In genomic region chr17:76722279-76722678, GRCh38 we compare ENCODE assay signal across 31 cellular contexts. TPM values are rescaled to one million over a fixed set of nuclear protein-coding genes. Genes with fewer than 3 reads are reported as not detected.
DNase-seq lines count a peak whose midpoint lies in the region; ATAC-seq lines count a peak whose summit lies in the region.
"Had no signal": no experiment of that assay in that cellular context is flagged by ENCODE, and none has a peak within 500 bp of the region (broad histone marks: within the 10 kb centered on the region; RNA-seq: fewer than 3 reads in every experiment).

No MANE protein-coding gene starts in this region.

- in situ Hi-C loops in G401 (cut with HindIII; ENCODE audit: low sequenced_read_pairs) = no loop called here

- no peaks in the 10 kb centered on the region for H3K27me3 Mint-ChIP-seq in activated naive CD8-positive, alpha-beta T cell treated with anti-CD3 and anti-CD28 coated beads, Interleukin-2, amount 10 ng/mL, durations not matched to agents 7 days and 5 days
- H3K27me3 Mint-ChIP-seq in activated CD4-positive, alpha-beta memory T cell treated with anti-CD3 and anti-CD28 coated beads for 36 hours = no peaks in the 10 kb centered on the region
- H3K27me3 Mint-ChIP-seq: activated CD4-positive, alpha-beta T cell treated with anti-CD3 and anti-CD28 coated beads for 36 hours had no signal

- peaks cover 38 to 44% of the 10 kb centered on the region in 2 donors for H3K36me3 Mint-ChIP-seq in activated naive CD4-positive, alpha-beta T cell treated with anti-CD3 and anti-CD28 coated beads, Interleukin-2, amount 50 U/mL, for 72 hours
- peaks cover 44% of the 10 kb centered on the region for H3K36me3 Mint-ChIP-seq in activated naive CD8-positive, alpha-beta T cell treated with anti-CD3 and anti-CD28 coated beads, Interleukin-2, amount 10 ng/mL, durations not matched to agents 7 days and 5 days
- H3K36me3 Mint-ChIP-seq in stimulated activated effector memory CD8-positive, alpha-beta T cell treated with anti-CD3 and anti-CD28 coated beads, Interleukin-12 subunit alpha, Interleukin-12 subunit beta, amount 100 ng/mL, for 72 hours = peaks cover 100% of the 10 kb centered on the region
- peaks cover 63% of the 10 kb centered on the region for H3K36me3 Mint-ChIP-seq in activated CD4-positive, alpha-beta memory T cell treated with anti-CD3 and anti-CD28 coated beads for 36 hours

- no peak for DNase-seq in activated naive CD4-positive, alpha-beta T cell treated with anti-CD3 and anti-CD28 coated beads, Interleukin-2, amount 50 U/mL, for 72 hours (ENCODE audit: low spot score in 2 of 2)
- no peak for DNase-seq in activated naive CD4-positive, alpha-beta T cell treated with anti-CD3 and anti-CD28 coated beads, Interleukin-2, amount 50 U/mL, for 16 hours
- no peak for DNase-seq in activated naive CD8-positive, alpha-beta T cell treated with anti-CD3 and anti-CD28 coated beads, Interleukin-2, amount 10 ng/mL, durations not matched to agents 7 days and 5 days
- DNase-seq in stimulated activated effector memory CD8-positive, alpha-beta T cell treated with anti-CD3 and anti-CD28 coated beads, Interleukin-12 subunit alpha, Interleukin-12 subunit beta, amount 100 ng/mL, for 72 hours (ENCODE audit: low spot score in 2 of 2) = no peak
- DNase-seq in G401 (ENCODE audit: low spot score) = no peak
- no peak for DNase-seq in activated CD4-positive, alpha-beta memory T cell treated with anti-CD3 and anti-CD28 coated beads for 36 hours
- DNase-seq: activated CD4-positive, alpha-beta T cell treated with anti-CD3 and anti-CD28 coated beads for 36 hours; activated CD8-positive, alpha-beta T cell treated with anti-CD3 and anti-CD28 coated beads, Interleukin-2, amount 10 ng/mL, durations not matched to agents 7 days and 5 days; activated gamma-delta T cell treated with Interleukin-2 at 50 U/mL for 16 hours; amygdala; brain microvascular endothelial cell; CD8-positive, alpha-beta memory T cell; cerebellar nuclear complex; dermis blood vessel endothelial cell; foreskin fibroblast; GOT3; mesendoderm; MV-4-11; NCI-H1436; NCI-H345; NCI-H774; posterior cingulate gyrus; right cardiac atrium; SJCRH30; stimulated activated CD4-positive, alpha-beta T cell treated with anti-CD3 and anti-CD28 coated beads, Interleukin-2, amount 100 ng/mL, for 24 hours; stomach; SW 1271; T-helper 9 cell; thyroid gland had no signal

- intact Hi-C loops in activated CD4-positive, alpha-beta memory T cell treated with anti-CD3 and anti-CD28 coated beads for 36 hours (cut with micrococcal nuclease) = no loop called here

- ATAC-seq in activated naive CD4-positive, alpha-beta T cell treated with anti-CD3 and anti-CD28 coated beads, Interleukin-2, amount 50 U/mL, for 72 hours = no peak
- no peak for ATAC-seq in activated naive CD8-positive, alpha-beta T cell treated with anti-CD3 and anti-CD28 coated beads, Interleukin-2, amount 10 ng/mL, durations not matched to agents 7 days and 5 days (ENCODE audit: low read depth)
- ATAC-seq in stimulated activated effector memory CD8-positive, alpha-beta T cell treated with anti-CD3 and anti-CD28 coated beads, Interleukin-12 subunit alpha, Interleukin-12 subunit beta, amount 100 ng/mL, for 72 hours = no peak
- ATAC-seq: A549; activated CD4-positive, alpha-beta T cell treated with anti-CD3 and anti-CD28 coated beads for 36 hours; activated CD8-positive, alpha-beta T cell treated with anti-CD3 and anti-CD28 coated beads, Interleukin-2, amount 10 ng/mL, durations not matched to agents 7 days and 5 days; left lobe of liver; right cardiac atrium had no signal

- no peak overlapping the region for H3K4me3 Mint-ChIP-seq in activated naive CD8-positive, alpha-beta T cell treated with anti-CD3 and anti-CD28 coated beads, Interleukin-2, amount 10 ng/mL, durations not matched to agents 7 days and 5 days
- peak overlapping the region; percentile 26 for H3K4me3 Mint-ChIP-seq in stimulated activated effector memory CD8-positive, alpha-beta T cell treated with anti-CD3 and anti-CD28 coated beads, Interleukin-12 subunit alpha, Interleukin-12 subunit beta, amount 100 ng/mL, for 72 hours
- H3K4me3 Mint-ChIP-seq in activated CD4-positive, alpha-beta memory T cell treated with anti-CD3 and anti-CD28 coated beads for 36 hours = no peak overlapping the region
- H3K4me3 Mint-ChIP-seq: activated CD4-positive, alpha-beta T cell treated with anti-CD3 and anti-CD28 coated beads for 36 hours; activated CD8-positive, alpha-beta T cell treated with anti-CD3 and anti-CD28 coated beads, Interleukin-2, amount 10 ng/mL, durations not matched to agents 7 days and 5 days had no signal

- H3K9me3 Mint-ChIP-seq in activated naive CD4-positive, alpha-beta T cell treated with anti-CD3 and anti-CD28 coated beads, Interleukin-2, amount 50 U/mL, for 72 hours = no peaks in the 10 kb centered on the region
- H3K9me3 Mint-ChIP-seq in activated naive CD8-positive, alpha-beta T cell treated with anti-CD3 and anti-CD28 coated beads, Interleukin-2, amount 10 ng/mL, durations not matched to agents 7 days and 5 days = no peaks in the 10 kb centered on the region
- H3K9me3 Mint-ChIP-seq in stimulated activated effector memory CD8-positive, alpha-beta T cell treated with anti-CD3 and anti-CD28 coated beads, Interleukin-12 subunit alpha, Interleukin-12 subunit beta, amount 100 ng/mL, for 72 hours = no peaks in the 10 kb centered on the region
- no peaks in the 10 kb centered on the region for H3K9me3 Mint-ChIP-seq in activated CD4-positive, alpha-beta memory T cell treated with anti-CD3 and anti-CD28 coated beads for 36 hours
- H3K9me3 Mint-ChIP-seq: CD8-positive, alpha-beta memory T cell had no signal

- CTCF ChIA-PET in activated CD4-positive, alpha-beta memory T cell treated with anti-CD3 and anti-CD28 coated beads for 36 hours (lab: Charles Lee) = interaction anchor here (4.4 kb wide), 1 partner anchor 8 kb away, joined by 21 read pairs; no protein-coding TSS in a partner anchor

- H3K4me1 Mint-ChIP-seq in activated naive CD8-positive, alpha-beta T cell treated with anti-CD3 and anti-CD28 coated beads, Interleukin-2, amount 10 ng/mL, durations not matched to agents 7 days and 5 days = peaks cover 35% of the 10 kb centered on the region
- H3K4me1 Mint-ChIP-seq in stimulated activated effector memory CD8-positive, alpha-beta T cell treated with anti-CD3 and anti-CD28 coated beads, Interleukin-12 subunit alpha, Interleukin-12 subunit beta, amount 100 ng/mL, for 72 hours = peaks cover 27% of the 10 kb centered on the region
- H3K4me1 Mint-ChIP-seq in activated CD4-positive, alpha-beta memory T cell treated with anti-CD3 and anti-CD28 coated beads for 36 hours (ENCODE audit: low read depth) = peaks cover 27% of the 10 kb centered on the region

- peak overlapping the region; percentile 8 to 86 for H3K27ac Mint-ChIP-seq in activated naive CD4-positive, alpha-beta T cell treated with anti-CD3 and anti-CD28 coated beads, Interleukin-2, amount 50 U/mL, for 72 hours
- peak overlapping the region; percentile 34 for H3K27ac Mint-ChIP-seq in activated naive CD8-positive, alpha-beta T cell treated with anti-CD3 and anti-CD28 coated beads, Interleukin-2, amount 10 ng/mL, durations not matched to agents 7 days and 5 days
- H3K27ac Mint-ChIP-seq in stimulated activated effector memory CD8-positive, alpha-beta T cell treated with anti-CD3 and anti-CD28 coated beads, Interleukin-12 subunit alpha, Interleukin-12 subunit beta, amount 100 ng/mL, for 72 hours = peak overlapping the region; percentile 76
- H3K27ac Mint-ChIP-seq in activated CD4-positive, alpha-beta memory T cell treated with anti-CD3 and anti-CD28 coated beads for 36 hours = no peak overlapping the region
- H3K27ac Mint-ChIP-seq: activated CD8-positive, alpha-beta T cell treated with anti-CD3 and anti-CD28 coated beads, Interleukin-2, amount 10 ng/mL, durations not matched to agents 7 days and 5 days had no signal

- POLR2A ChIA-PET in activated naive CD8-positive, alpha-beta T cell treated with anti-CD3 and anti-CD28 coated beads, Interleukin-2, amount 10 ng/mL, durations not matched to agents 7 days and 5 days (lab: Charles Lee) = no interaction called here
- POLR2A ChIA-PET in activated CD4-positive, alpha-beta memory T cell treated with anti-CD3 and anti-CD28 coated beads for 36 hours (lab: Charles Lee) = interaction anchor here (1.0 kb wide), 1 partner anchor 13 kb away, joined by 3 read pairs; no protein-coding TSS in a partner anchor

RNA-seq across cellular contexts. Expression of gene JMJD6, which starts 4.1 kb away (rescaled TPM):
- 10 to 100 TPM; 82.3 to 91.0 TPM for total RNA-seq in activated naive CD4-positive, alpha-beta T cell treated with anti-CD3 and anti-CD28 coated beads, Interleukin-2, amount 50 U/mL, for 72 hours
- 10 to 100 TPM; 55.0 to 58.9 TPM for total RNA-seq in activated naive CD8-positive, alpha-beta T cell treated with anti-CD3 and anti-CD28 coated beads, Interleukin-2, amount 10 ng/mL, durations not matched to agents 7 days and 5 days
- 14.6 and 31.9 TPM in 2 replicates for total RNA-seq in G401 (2014; rRNA removed; shearing (Covaris generic))
- 10 to 100 TPM; 53.4 to 56.6 TPM for total RNA-seq in activated CD4-positive, alpha-beta memory T cell treated with anti-CD3 and anti-CD28 coated beads for 36 hours

RNA-seq across cellular contexts. Expression of gene METTL23, which starts 4.4 kb away (rescaled TPM):
- total RNA-seq in activated naive CD4-positive, alpha-beta T cell treated with anti-CD3 and anti-CD28 coated beads, Interleukin-2, amount 50 U/mL, for 72 hours = 10 to 100 TPM; 13.9 to 30.0 TPM
- total RNA-seq in activated naive CD8-positive, alpha-beta T cell treated with anti-CD3 and anti-CD28 coated beads, Interleukin-2, amount 10 ng/mL, durations not matched to agents 7 days and 5 days = 10 to 100 TPM; 51.1 to 54.1 TPM
- 25.9 and 34.6 TPM in 2 replicates for total RNA-seq in G401 (2014; rRNA removed; shearing (Covaris generic))
- 10 to 100 TPM; 29.1 to 29.2 TPM for total RNA-seq in activated CD4-positive, alpha-beta memory T cell treated with anti-CD3 and anti-CD28 coated beads for 36 hours

RNA-seq across cellular contexts. Expression of gene MXRA7, which starts 11.5 kb away (rescaled TPM):
- 1 to 10 TPM; 4.8 to 9.1 TPM for total RNA-seq in activated naive CD4-positive, alpha-beta T cell treated with anti-CD3 and anti-CD28 coated beads, Interleukin-2, amount 50 U/mL, for 72 hours
- total RNA-seq in activated naive CD8-positive, alpha-beta T cell treated with anti-CD3 and anti-CD28 coated beads, Interleukin-2, amount 10 ng/mL, durations not matched to agents 7 days and 5 days = 10 to 100 TPM; 34.4 to 37.2 TPM
- 93.4 and 96.7 TPM in 2 replicates for total RNA-seq in G401 (2014; rRNA removed; shearing (Covaris generic))
- total RNA-seq in activated CD4-positive, alpha-beta memory T cell treated with anti-CD3 and anti-CD28 coated beads for 36 hours = 1 to 10 TPM; 7.5 to 8.0 TPM

RNA-seq across cellular contexts. Expression of gene SRSF2, which starts 14.9 kb away (rescaled TPM):
- 100 to 1,000 TPM; 242 to 351 TPM for total RNA-seq in activated naive CD4-positive, alpha-beta T cell treated with anti-CD3 and anti-CD28 coated beads, Interleukin-2, amount 50 U/mL, for 72 hours
- total RNA-seq in activated naive CD8-positive, alpha-beta T cell treated with anti-CD3 and anti-CD28 coated beads, Interleukin-2, amount 10 ng/mL, durations not matched to agents 7 days and 5 days = 100 to 1,000 TPM; 376 to 384 TPM
- total RNA-seq in G401 (2014; rRNA removed; shearing (Covaris generic)) = 369 and 387 TPM in 2 replicates
- 100 to 1,000 TPM; 299 TPM for total RNA-seq in activated CD4-positive, alpha-beta memory T cell treated with anti-CD3 and anti-CD28 coated beads for 36 hours

RNA-seq across cellular contexts. Expression of gene MFSD11, which starts 15.6 kb away (rescaled TPM):
- total RNA-seq in activated naive CD4-positive, alpha-beta T cell treated with anti-CD3 and anti-CD28 coated beads, Interleukin-2, amount 50 U/mL, for 72 hours = 10 to 100 TPM; 23.2 to 24.1 TPM
- total RNA-seq in activated naive CD8-positive, alpha-beta T cell treated with anti-CD3 and anti-CD28 coated beads, Interleukin-2, amount 10 ng/mL, durations not matched to agents 7 days and 5 days = 10 to 100 TPM; 28.5 to 29.1 TPM
- 11.5 and 45.7 TPM in 2 replicates for total RNA-seq in G401 (2014; rRNA removed; shearing (Covaris generic))
- 10 to 100 TPM; 17.5 to 18.3 TPM for total RNA-seq in activated CD4-positive, alpha-beta memory T cell treated with anti-CD3 and anti-CD28 coated beads for 36 hours
